Comparison of ENCODE assay signal across 8 cellular contexts in genomic region chr6:120056085-120056484, GRCh38.
DNase-seq lines count a peak whose midpoint lies in the region; TF ChIP-seq lines count a peak whose summit lies in the region.

No MANE protein-coding gene starts in this region.

- TF ChIP-seq POLR2A in transverse colon (IDR thresholded peaks at IDR 0.05), result no peak
- no peak for TF ChIP-seq POLR2A in sigmoid colon (IDR thresholded peaks at IDR 0.05)

- H3K27me3 ChIP-seq in transverse colon, result no peaks in the 10 kb centered on the region
- no peaks in the 10 kb centered on the region for H3K27me3 ChIP-seq in sigmoid colon

- H3K4me1 ChIP-seq in transverse colon (no peaks in the 10 kb centered on the region), sigmoid colon (no peaks in the 10 kb centered on the region)

- in situ Hi-C loops in transverse colon (cut with MboI; ENCODE audit: low pct_ligation_motif_present in 1 of 4, low pct_unique_long_range_greater_than_20kb in 1 of 4, low sequenced_read_pairs in 3 of 4), result no loop called here

- H3K27ac ChIP-seq in transverse colon (no peak overlapping the region), sigmoid colon (no peak overlapping the region)

- intact Hi-C loops in transverse colon (cut with DNase I; ENCODE audit: low total_unique reads), result no loop called here
- intact Hi-C loops in sigmoid colon (cut with DNase I), result no loop called here

- no peak overlapping the region for H3K4me3 ChIP-seq in GM12864 (ENCODE audit: low read depth, low read length)
- no peak overlapping the region for H3K4me3 ChIP-seq in fibroblast of pulmonary artery (replicated peaks; ENCODE audit: low read depth, low read length)
- H3K4me3 ChIP-seq in transverse colon, result no peak overlapping the region
- no peak overlapping the region for H3K4me3 ChIP-seq in sigmoid colon

- TF ChIP-seq EP300 in transverse colon (IDR thresholded peaks at IDR 0.05; ENCODE audit: low read depth), result no peak
- TF ChIP-seq EP300 in sigmoid colon (IDR thresholded peaks at IDR 0.05), result no peak

- TF ChIP-seq CTCF in GM12864 (IDR thresholded peaks at IDR 0.05; ENCODE audit: low read depth, low read length, missing control alignments), result peak; percentile 87
- peak; percentile 53 for TF ChIP-seq CTCF in GM20000 (IDR thresholded peaks at IDR 0.05; ENCODE audit: extremely low read depth, missing control alignments)
- TF ChIP-seq CTCF in fibroblast of pulmonary artery (IDR thresholded peaks at IDR 0.05; ENCODE audit: low read length, missing control alignments), result peak; percentile 14
- peak in 2 of 5 experiments; percentile 12 to 23 for TF ChIP-seq CTCF in transverse colon (IDR thresholded peaks at IDR 0.05)
- TF ChIP-seq CTCF in sigmoid colon (IDR thresholded peaks at IDR 0.05), result no peak

- WGBS in transverse colon (ENCODE audit: low coverage in 1 of 2), 2 donors, result 5 to 52% methylated on average over 4 to 7 of the region's 7 CpGs
- 53 to 54% methylated on average over 7 of the region's 7 CpGs for WGBS in sigmoid colon, 2 donors

- H3K36me3 ChIP-seq in transverse colon (no peaks in the 10 kb centered on the region), sigmoid colon (no peaks in the 10 kb centered on the region)

- no peaks in the 10 kb centered on the region for H3K9me3 ChIP-seq in transverse colon
- H3K9me3 ChIP-seq in sigmoid colon, result peaks cover 0 to 5% (median 0%) of the 10 kb centered on the region in 4 donors

- DNase-seq in GM12864 (ENCODE audit: low read depth), result no peak
- DNase-seq in GM20000 (ENCODE audit: low spot score), result peak; percentile 2
- peak; percentile 3 for DNase-seq in HT-29 (ENCODE audit: low spot score)
- no peak for DNase-seq in fibroblast of pulmonary artery (ENCODE audit: low read depth)
- no peak for DNase-seq in cerebellar nuclear complex (lab: John Stamatoyannopoulos, UW)
- no peak for DNase-seq in transverse colon
- DNase-seq in sigmoid colon, result no peak
- DNase-seq in stimulated activated CD4-positive, alpha-beta T cell treated with anti-CD3 and anti-CD28 coated beads, Interleukin-4, amount 100 ng/mL, for 24 hours, result no peak

Comparison
In these comparisons a context has a peak if more than half of its experiments do, and no peak if none do; other contexts are left out.
1. DNase-seq: peak in GM20000 (single experiment) and HT-29 (single experiment); none in GM12864 (single experiment), fibroblast of pulmonary artery (single experiment), cerebellar nuclear complex (0 of 2), transverse colon (single experiment), sigmoid colon (single experiment) and stimulated activated CD4-positive, alpha-beta T cell treated with anti-CD3 and anti-CD28 coated beads, Interleukin-4, amount 100 ng/mL, for 24 hours (single experiment).
2. CTCF ChIP-seq: peak in GM12864 (single experiment), GM20000 (single experiment) and fibroblast of pulmonary artery (single experiment); none in sigmoid colon (0 of 4).